ENCODE assay signal across 8 cellular contexts in the genomic region with DNA sequence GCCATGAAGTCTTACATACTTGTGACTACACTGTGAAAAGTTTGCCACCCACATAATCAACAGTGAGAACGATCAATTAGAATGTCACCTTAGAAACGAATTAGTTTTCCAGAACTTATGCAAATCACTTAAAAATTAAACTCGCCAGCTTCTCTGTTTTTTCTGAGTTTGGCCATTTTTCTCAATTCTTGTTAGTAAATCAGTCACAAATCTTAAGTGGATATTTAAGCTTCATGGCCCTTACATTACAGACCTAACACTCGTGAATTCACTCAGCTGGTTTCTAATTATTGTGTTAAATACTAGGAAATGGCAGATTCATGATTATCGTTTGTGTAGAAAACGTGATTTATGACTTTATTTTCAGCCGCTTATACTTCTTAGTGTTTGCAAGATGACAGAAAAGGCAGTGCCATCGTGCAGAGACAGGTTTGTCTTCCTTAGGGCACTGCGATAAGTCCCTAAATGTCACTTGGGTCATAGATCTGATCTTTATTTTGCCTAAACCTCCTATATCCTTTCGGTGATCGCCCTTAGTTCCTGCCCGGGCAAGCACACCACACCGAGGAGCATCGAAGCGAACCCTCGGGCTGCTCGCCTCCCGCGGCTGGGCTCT. TPM values are rescaled to one million over a fixed set of nuclear protein-coding genes. Genes with fewer than 3 reads are reported as not detected.
DNase-seq lines count a peak whose midpoint lies in the region; ATAC-seq and TF ChIP-seq lines count a peak whose summit lies in the region.

No MANE protein-coding gene starts in this region.

- no peaks in the 10 kb centered on the region for H3K36me3 Mint-ChIP-seq in brain

- peaks cover 0 to 2% (median 0%) of the 10 kb centered on the region in 5 experiments for H3K9me3 Mint-ChIP-seq in brain

- WGBS in lung, 2 donors, result 18 to 19% methylated on average over 19 of the region's 19 CpGs
- 23% methylated on average over 19 of the region's 19 CpGs for WGBS in aorta, 2 donors

- H3K4me1 ChIP-seq in lung (ENCODE audit: control insufficient read depth in 2 of 2, insufficient read depth in 2 of 2, low read length in 2 of 2), result peaks cover 6 to 8% of the 10 kb centered on the region in 2 donors
- H3K4me1 ChIP-seq in aorta (ENCODE audit: control insufficient read depth in 1 of 2, insufficient read depth in 2 of 2, low read length in 2 of 2), result peaks cover 0 to 3% of the 10 kb centered on the region in 2 donors

- H3K9me3 ChIP-seq in lung (ENCODE audit: control insufficient read depth in 2 of 2, insufficient read depth in 1 of 2, low read length in 1 of 2), result no peaks in the 10 kb centered on the region
- H3K9me3 ChIP-seq in aorta (ENCODE audit: control insufficient read depth, low read length), result no peaks in the 10 kb centered on the region

- TF ChIP-seq CTCF in brain (conservative IDR thresholded peaks at IDR 0.05) (no peak), lung (IDR thresholded peaks at IDR 0.05; ENCODE audit: control extremely low read depth, extremely low read depth) (no peak)

- H3K4me1 Mint-ChIP-seq in brain, result peaks cover 87% of the 10 kb centered on the region

- H3K27ac Mint-ChIP-seq in brain, result peak overlapping the region; percentile 77 to 96 (median 93)

- H3K4me3 Mint-ChIP-seq in brain, result peak overlapping the region; percentile 83 to 89 (median 87)

- H3K4me3 ChIP-seq in lung (peak overlapping the region; percentile 79), aorta (ENCODE audit: low read length in 2 of 2) (peak overlapping the region; percentile 56 to 88)

- DNase-seq in lung (ENCODE audit: low spot score) (no peak), aorta (no peak), NCI-H1417 (lab: John Stamatoyannopoulos, UW) (no peak), HT-29 (ENCODE audit: low spot score) (no peak), DMS53 treated with DMSO at 0.1 percent for 48 hours (lab: John Stamatoyannopoulos, UW; ENCODE audit: unreplicated experiment) (no peak)

- H3K36me3 ChIP-seq in lung (ENCODE audit: control insufficient read depth in 2 of 2, insufficient read depth in 2 of 2, low read length in 2 of 2) (no peaks in the 10 kb centered on the region), aorta (ENCODE audit: control insufficient read depth in 1 of 2, insufficient read depth in 2 of 2, low read length in 1 of 2) (no peaks in the 10 kb centered on the region)

- peak overlapping the region; percentile 98 to 99 for H3K27ac ChIP-seq in lung (ENCODE audit: low read depth in 1 of 2, low read length in 1 of 2)
- peak overlapping the region in 1 of 2 donors; percentile 54 for H3K27ac ChIP-seq in aorta (ENCODE audit: low read depth in 1 of 2, low read length in 2 of 2)

- H3K27me3 Mint-ChIP-seq in brain, result peaks cover 3% of the 10 kb centered on the region

- intact Hi-C loops in aorta (cut with DNase I), result loop anchor here (2.0 to 10.0 kb wide), 6 partner anchors 132 to 222 kb away; no protein-coding TSS in a partner anchor

- ATAC-seq in GM18499 (IDR thresholded peaks at IDR 0.05; ENCODE audit: insufficient read depth, unreplicated experiment), result peak; percentile 37
- peak; percentile 40 for ATAC-seq in HG02970 (IDR thresholded peaks at IDR 0.05; ENCODE audit: low FRiP score, unreplicated experiment)
- peak; percentile 40 for ATAC-seq in lung (ENCODE audit: insufficient read depth, low FRiP score)
- peak; percentile 58 for ATAC-seq in aorta (ENCODE audit: low FRiP score)

- H3K27me3 ChIP-seq in lung (ENCODE audit: control insufficient read depth, insufficient read depth) (no peaks in the 10 kb centered on the region), aorta (ENCODE audit: control insufficient read depth in 1 of 2, insufficient read depth in 2 of 2, low read length in 1 of 2) (no peaks in the 10 kb centered on the region)

RNA-seq across cellular contexts. Expression of a gene that starts 0.6 kb away (rescaled TPM):
- polyA plus RNA-seq in brain (ENCODE audit: insufficient read depth, low read depth, low replicate concordance), result 19.5 TPM
- 100 to 1,000 TPM in 1 of 2 donors, 10 to 100 TPM in 1; 91.1 to 115 TPM for total RNA-seq in lung
- polyA plus RNA-seq in lung, result 10 to 100 TPM; 13.6 to 36.3 TPM
- 10 to 100 TPM; 52.6 to 55.4 TPM for total RNA-seq in aorta
- 10 to 100 TPM; 10.9 to 20.3 TPM for polyA plus RNA-seq in aorta
- not detected in 2 replicates for total RNA-seq in HT-29 (2014; rRNA removed; shearing (Covaris generic))

Comparison
In these comparisons a context has a peak if more than half of its experiments do, and no peak if none do; other contexts are left out.
1. RNA of a gene that starts 0.6 kb away (total RNA-seq): 91.1 to 115 TPM in lung and 52.6 to 55.4 TPM in aorta; not detected in HT-29; every median in the first group is over 10 times any median in the second.
2. Peak in every context shown above with its lines, with median percentiles within 50 percentile points of each other: ATAC-seq.